Comparison of ENCODE assay signal across 8 cellular contexts in genomic region chr3:149812606-149813366, GRCh38. TPM values are rescaled to one million over a fixed set of nuclear protein-coding genes. Genes with fewer than 3 reads are reported as not detected.
DNase-seq lines count a peak whose midpoint lies in the region; ATAC-seq and TF ChIP-seq lines count a peak whose summit lies in the region.

Gene RNF13, plus strand, starts transcription at chr3:149813215. Its CDS starts 32,812 bp downstream, at chr3:149846027.

- H3K4me1 ChIP-seq in breast epithelium: peaks cover 0 to 23% of the 10 kb centered on the region in 2 donors
- peaks cover 17% of the 10 kb centered on the region for H3K4me1 ChIP-seq in iPS-20b (ENCODE audit: insufficient read depth, low read length)
- H3K4me1 ChIP-seq in skeletal muscle tissue (ENCODE audit: control insufficient read depth in 3 of 3, insufficient read depth in 3 of 3, low read length in 3 of 3): peaks cover 13 to 32% (median 26%) of the 10 kb centered on the region in 3 donors

- H3K36me3 ChIP-seq in WERI-Rb-1 (no peaks in the 10 kb centered on the region), breast epithelium (no peaks in the 10 kb centered on the region), iPS-20b (ENCODE audit: insufficient read depth, low read depth, low read length) (no peaks in the 10 kb centered on the region), skeletal muscle tissue (ENCODE audit: control insufficient read depth in 3 of 3, insufficient read depth in 3 of 3, low read length in 3 of 3) (no peaks in the 10 kb centered on the region)

- H3K27ac ChIP-seq in WERI-Rb-1 (peak within 1 kb of the TSS; percentile 89), breast epithelium (peak within 1 kb of the TSS; percentile 98 to 99), iPS-20b (ENCODE audit: low read length) (peak within 1 kb of the TSS; percentile 41), skeletal muscle tissue (ENCODE audit: low read depth, low read length) (peak within 1 kb of the TSS; percentile 99)

- intact Hi-C loops in breast epithelium (cut with DNase I; ENCODE audit: low total_unique reads): no loop called here

- H3K9ac ChIP-seq in iPS-20b (ENCODE audit: low read depth, low read length) (peak within 1 kb of the TSS; percentile 90), skeletal muscle tissue (ENCODE audit: low read depth in 1 of 3, low read length in 3 of 3) (peak within 1 kb of the TSS; percentile 93 to 98 (median 94))

- TF ChIP-seq POLR2A in breast epithelium (IDR thresholded peaks at IDR 0.05): peak; percentile 17

- DNase-seq in AG08395 (ENCODE audit: low spot score): peak; percentile 95
- DNase-seq in NCI-H2227 (lab: John Stamatoyannopoulos, UW; ENCODE audit: unreplicated experiment): peak; percentile 91
- peak; percentile 95 for DNase-seq in WERI-Rb-1
- DNase-seq in breast epithelium (ENCODE audit: low spot score in 2 of 2): peak; percentile 96

- H3K27me3 ChIP-seq in WERI-Rb-1 (ENCODE audit: insufficient read depth, low read depth, severe bottlenecking) (no peaks in the 10 kb centered on the region), breast epithelium (no peaks in the 10 kb centered on the region), iPS-20b (ENCODE audit: insufficient read depth, low read length) (no peaks in the 10 kb centered on the region), skeletal muscle tissue (ENCODE audit: control insufficient read depth in 3 of 3, insufficient read depth in 3 of 3, low read length in 3 of 3) (no peaks in the 10 kb centered on the region)

- TF ChIP-seq CTCF in WERI-Rb-1 (IDR thresholded peaks at IDR 0.05; ENCODE audit: low read depth, low read length) (no peak), breast epithelium (IDR thresholded peaks at IDR 0.05) (no peak)

- H3K4me3 ChIP-seq in WERI-Rb-1 (ENCODE audit: low read depth, low read length) (peak within 1 kb of the TSS; percentile 89), breast epithelium (peak within 1 kb of the TSS; percentile 68 to 90 (median 90)), iPS-20b (ENCODE audit: low read length) (peak within 1 kb of the TSS; percentile 96), skeletal muscle tissue (ENCODE audit: low read length in 3 of 3) (peak within 1 kb of the TSS; percentile 85 to 97 (median 90))

- H3K9me3 ChIP-seq in WERI-Rb-1 (ENCODE audit: severe bottlenecking) (no peaks in the 10 kb centered on the region), breast epithelium (no peaks in the 10 kb centered on the region), iPS-20b (ENCODE audit: insufficient read depth, low read depth, low read length) (no peaks in the 10 kb centered on the region), skeletal muscle tissue (ENCODE audit: control insufficient read depth in 3 of 3, low read length in 3 of 3) (no peaks in the 10 kb centered on the region)

- ATAC-seq in GM18909 (IDR thresholded peaks at IDR 0.05; ENCODE audit: poor library complexity, unreplicated experiment) (peak; percentile 94), HG03159 (IDR thresholded peaks at IDR 0.05; ENCODE audit: unreplicated experiment) (peak; percentile 95)

RNA-seq across cellular contexts. Expression of gene RNF13, which starts in this region (rescaled TPM):
- total RNA-seq in breast epithelium: 100 to 1,000 TPM in 2 of 3 donors, 10 to 100 TPM in 1; 95.0 to 142 (median 114) TPM
- 98.6 TPM for total RNA-seq in skeletal muscle tissue

Comparison
In these comparisons a context has a peak if more than half of its experiments do, and no peak if none do; other contexts are left out.
1. Peak in every context shown above with its lines: DNase-seq, ATAC-seq, H3K4me3 ChIP-seq and H3K27ac ChIP-seq.
2. H3K27ac ChIP-seq: peak in every context shown above with its lines; median percentile 99 in skeletal muscle tissue; 98 in breast epithelium; 89 in WERI-Rb-1; 41 in iPS-20b.